Comparison of ENCODE assay signal across 2 cellular contexts in the genomic region with DNA sequence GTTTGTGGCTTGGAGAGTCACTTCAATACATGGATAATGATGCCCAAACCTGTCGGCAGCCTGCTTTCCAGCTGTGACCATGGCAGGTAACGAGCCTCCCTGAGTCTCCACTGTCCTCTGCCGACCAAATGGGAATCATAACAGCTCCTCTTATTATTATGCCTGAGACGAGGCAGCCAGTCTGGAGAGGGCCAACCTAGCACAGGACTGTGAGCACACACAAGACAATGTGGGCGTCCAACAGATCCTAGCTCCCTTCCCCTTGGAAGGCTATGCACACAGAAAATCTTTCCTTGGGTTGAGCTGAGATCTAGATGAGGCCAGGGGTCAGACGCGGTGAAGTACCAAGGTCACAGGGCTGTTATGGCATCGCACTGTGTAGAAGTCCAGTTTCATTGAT.
TF ChIP-seq lines count a peak whose summit lies in the region.

No MANE protein-coding gene starts in this region.

TF ChIP-seq in K562, 482 proteins besides CTCF, POLR2A, EP300 and RAD21:
- TF ChIP-seq, protein P1, sequence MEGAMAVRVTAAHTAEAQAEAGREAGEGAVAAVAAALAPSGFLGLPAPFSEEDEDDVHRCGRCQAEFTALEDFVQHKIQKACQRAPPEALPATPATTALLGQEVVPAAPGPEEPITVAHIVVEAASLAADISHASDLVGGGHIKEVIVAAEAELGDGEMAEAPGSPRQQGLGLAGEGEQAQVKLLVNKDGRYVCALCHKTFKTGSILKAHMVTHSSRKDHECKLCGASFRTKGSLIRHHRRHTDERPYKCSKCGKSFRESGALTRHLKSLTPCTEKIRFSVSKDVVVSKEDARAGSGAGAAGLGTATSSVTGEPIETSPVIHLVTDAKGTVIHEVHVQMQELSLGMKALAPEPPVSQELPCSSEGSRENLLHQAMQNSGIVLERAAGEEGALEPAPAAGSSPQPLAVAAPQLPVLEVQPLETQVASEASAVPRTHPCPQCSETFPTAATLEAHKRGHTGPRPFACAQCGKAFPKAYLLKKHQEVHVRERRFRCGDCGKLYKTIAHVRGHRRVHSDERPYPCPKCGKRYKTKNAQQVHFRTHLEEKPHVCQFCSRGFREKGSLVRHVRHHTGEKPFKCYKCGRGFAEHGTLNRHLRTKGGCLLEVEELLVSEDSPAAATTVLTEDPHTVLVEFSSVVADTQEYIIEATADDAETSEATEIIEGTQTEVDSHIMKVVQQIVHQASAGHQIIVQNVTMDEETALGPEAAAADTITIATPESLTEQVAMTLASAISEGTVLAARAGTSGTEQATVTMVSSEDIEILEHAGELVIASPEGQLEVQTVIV (CRISPR knock-in tag; IDR thresholded peaks at IDR 0.05; ENCODE audit: borderline replicate concordance), result no peak
- TF ChIP-seq BHLHE40 (IDR thresholded peaks at IDR 0.05; ENCODE audit: low read length), result no peak
- no peak for TF ChIP-seq RHOXF2B (CRISPR knock-in tag; conservative IDR thresholded peaks at IDR 0.05)
- no peak for TF ChIP-seq THAP12 (CRISPR knock-in tag; IDR thresholded peaks at IDR 0.05)
- TF ChIP-seq, protein P2, sequence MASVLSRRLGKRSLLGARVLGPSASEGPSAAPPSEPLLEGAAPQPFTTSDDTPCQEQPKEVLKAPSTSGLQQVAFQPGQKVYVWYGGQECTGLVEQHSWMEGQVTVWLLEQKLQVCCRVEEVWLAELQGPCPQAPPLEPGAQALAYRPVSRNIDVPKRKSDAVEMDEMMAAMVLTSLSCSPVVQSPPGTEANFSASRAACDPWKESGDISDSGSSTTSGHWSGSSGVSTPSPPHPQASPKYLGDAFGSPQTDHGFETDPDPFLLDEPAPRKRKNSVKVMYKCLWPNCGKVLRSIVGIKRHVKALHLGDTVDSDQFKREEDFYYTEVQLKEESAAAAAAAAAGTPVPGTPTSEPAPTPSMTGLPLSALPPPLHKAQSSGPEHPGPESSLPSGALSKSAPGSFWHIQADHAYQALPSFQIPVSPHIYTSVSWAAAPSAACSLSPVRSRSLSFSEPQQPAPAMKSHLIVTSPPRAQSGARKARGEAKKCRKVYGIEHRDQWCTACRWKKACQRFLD (CRISPR knock-in tag; IDR thresholded peaks at IDR 0.05), result no peak
- TF ChIP-seq ZNF589 (CRISPR knock-in tag; IDR thresholded peaks at IDR 0.05; ENCODE audit: low read depth), result no peak
- no peak for TF ChIP-seq ZNF707 (CRISPR knock-in tag; conservative IDR thresholded peaks at IDR 0.05)
- no peak for TF ChIP-seq ZC3H4 (CRISPR knock-in tag; IDR thresholded peaks at IDR 0.05; ENCODE audit: borderline replicate concordance)
- no peak for TF ChIP-seq HMBOX1 (IDR thresholded peaks at IDR 0.05)
- TF ChIP-seq SMARCB1 (IDR thresholded peaks at IDR 0.05; ENCODE audit: insufficient read length, low read depth), result no peak
- no peak for TF ChIP-seq SP2 (IDR thresholded peaks at IDR 0.05; ENCODE audit: extremely low read depth, low read depth, low read length, poor library complexity, severe bottlenecking)
- TF ChIP-seq FOXJ3 (CRISPR knock-in tag; IDR thresholded peaks at IDR 0.05), result no peak
- no peak for TF ChIP-seq NFYB (IDR thresholded peaks at IDR 0.05; ENCODE audit: extremely low read depth, insufficient read length)
- no peak for TF ChIP-seq RBFOX2 (IDR thresholded peaks at IDR 0.05; ENCODE audit: low read depth, low read length)
- TF ChIP-seq ZNF584 (CRISPR knock-in tag; IDR thresholded peaks at IDR 0.05; ENCODE audit: low read depth), result no peak
- no peak for TF ChIP-seq KDM5B (IDR thresholded peaks at IDR 0.05; ENCODE audit: insufficient replicate concordance, low read depth, low read length)
- TF ChIP-seq ZNF324 (CRISPR knock-in tag; IDR thresholded peaks at IDR 0.05), result no peak
- no peak for TF ChIP-seq RFX7 (CRISPR knock-in tag; IDR thresholded peaks at IDR 0.05)
- no peak for TF ChIP-seq TRIM28 (IDR thresholded peaks at IDR 0.05)
- no peak for TF ChIP-seq THAP7 (CRISPR knock-in tag; IDR thresholded peaks at IDR 0.05)

TF ChIP-seq in SK-N-SH, 30 proteins besides CTCF, POLR2A, EP300 and RAD21:
- TF ChIP-seq MXI1 (IDR thresholded peaks at IDR 0.05; ENCODE audit: low read depth, low read length) (no peak), RXRA (IDR thresholded peaks at IDR 0.05; ENCODE audit: borderline replicate concordance, low read depth) (no peak), JUND (IDR thresholded peaks at IDR 0.05) (no peak), MEF2A (IDR thresholded peaks at IDR 0.05; ENCODE audit: borderline replicate concordance, low read depth) (no peak), IRF3 (IDR thresholded peaks at IDR 0.05; ENCODE audit: low read depth, low read length) (no peak), RFX5 (IDR thresholded peaks at IDR 0.05; ENCODE audit: low read length) (no peak), USF1 (IDR thresholded peaks at IDR 0.05; ENCODE audit: borderline replicate concordance, low read depth) (no peak)
- TF ChIP-seq, protein P3, sequence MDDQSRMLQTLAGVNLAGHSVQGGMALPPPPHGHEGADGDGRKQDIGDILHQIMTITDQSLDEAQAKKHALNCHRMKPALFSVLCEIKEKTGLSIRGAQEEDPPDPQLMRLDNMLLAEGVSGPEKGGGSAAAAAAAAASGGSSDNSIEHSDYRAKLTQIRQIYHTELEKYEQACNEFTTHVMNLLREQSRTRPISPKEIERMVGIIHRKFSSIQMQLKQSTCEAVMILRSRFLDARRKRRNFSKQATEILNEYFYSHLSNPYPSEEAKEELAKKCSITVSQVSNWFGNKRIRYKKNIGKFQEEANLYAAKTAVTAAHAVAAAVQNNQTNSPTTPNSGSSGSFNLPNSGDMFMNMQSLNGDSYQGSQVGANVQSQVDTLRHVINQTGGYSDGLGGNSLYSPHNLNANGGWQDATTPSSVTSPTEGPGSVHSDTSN (IDR thresholded peaks at IDR 0.05), result no peak
- TF ChIP-seq, protein P4, sequence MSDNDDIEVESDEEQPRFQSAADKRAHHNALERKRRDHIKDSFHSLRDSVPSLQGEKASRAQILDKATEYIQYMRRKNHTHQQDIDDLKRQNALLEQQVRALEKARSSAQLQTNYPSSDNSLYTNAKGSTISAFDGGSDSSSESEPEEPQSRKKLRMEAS (IDR thresholded peaks at IDR 0.05; ENCODE audit: low read depth), result no peak
